Comparison of ENCODE assay signal across 8 cellular contexts in genomic region chr3:50248387-50248786, GRCh38. TPM values are rescaled to one million over a fixed set of nuclear protein-coding genes. Genes with fewer than 3 reads are reported as not detected.
A peak's percentile ranks its signal among the peaks of the same experiment; 100 is the strongest.
DNase-seq lines count a peak whose midpoint lies in the region; ATAC-seq and TF ChIP-seq lines count a peak whose summit lies in the region.

No MANE protein-coding gene starts in this region.

- H3K27me3 ChIP-seq in HUES6 (ENCODE audit: control insufficient read depth, insufficient read depth, low read length), result no peaks in the 10 kb centered on the region
- no peaks in the 10 kb centered on the region for H3K27me3 ChIP-seq in right cardiac atrium (ENCODE audit: control insufficient read depth, insufficient read depth)
- no peaks in the 10 kb centered on the region for H3K27me3 ChIP-seq in spleen (replicated peaks in 1 of 7)

- H3K4me1 ChIP-seq in HUES6 (ENCODE audit: control insufficient read depth, insufficient read depth, low read length) (peaks cover 37% of the 10 kb centered on the region), right cardiac atrium (ENCODE audit: control insufficient read depth, insufficient read depth, low read length) (peaks cover 45% of the 10 kb centered on the region), spleen (peaks cover 85 to 100% (median 100%) of the 10 kb centered on the region in 6 donors)

- peaks cover 0 to 10% of the 10 kb centered on the region in 2 donors for H3K36me3 Mint-ChIP-seq in activated naive CD4-positive, alpha-beta T cell treated with anti-CD3 and anti-CD28 coated beads, Interleukin-2, amount 50 U/mL, for 72 hours

- no peak for DNase-seq in activated naive CD4-positive, alpha-beta T cell treated with anti-CD3 and anti-CD28 coated beads, Interleukin-2, amount 50 U/mL, for 72 hours (ENCODE audit: low spot score in 2 of 2)
- DNase-seq in right cardiac atrium (peak; percentile 77 to 88 (median 85)), spleen (peak; percentile 87), middle frontal gyrus (ENCODE audit: extremely low spot score, low spot score) (no peak), NCI-H345 (lab: John Stamatoyannopoulos, UW) (no peak)
- DNase-seq in activated CD4-positive, alpha-beta T cell treated with anti-CD3 and anti-CD28 coated beads for 1 hour, result no peak

- TF ChIP-seq CTCF in spleen (IDR thresholded peaks at IDR 0.05 in 8 of 11, conservative IDR thresholded peaks at IDR 0.05 in 3 of 11), result peak in 1 of 11 experiments; percentile 9

- no peaks in the 10 kb centered on the region for H3K9me3 ChIP-seq in HUES6 (ENCODE audit: control insufficient read depth, insufficient read depth, low read depth, low read length)
- H3K9me3 ChIP-seq in right cardiac atrium (ENCODE audit: control insufficient read depth, low read length), result no peaks in the 10 kb centered on the region
- no peaks in the 10 kb centered on the region for H3K9me3 ChIP-seq in spleen

- intact Hi-C loops in right cardiac atrium (cut with DNase I), result no loop called here
- intact Hi-C loops in spleen (cut with DNase I; ENCODE audit: low total_unique reads), result no loop called here

- H3K4me3 ChIP-seq in HUES6 (ENCODE audit: low read depth, low read length), result no peak overlapping the region
- no peak overlapping the region for H3K4me3 ChIP-seq in right cardiac atrium (ENCODE audit: low read length)
- peak overlapping the region in 1 of 8 donors; percentile 21 for H3K4me3 ChIP-seq in spleen

- H3K27ac Mint-ChIP-seq in activated naive CD4-positive, alpha-beta T cell treated with anti-CD3 and anti-CD28 coated beads, Interleukin-2, amount 50 U/mL, for 72 hours, result peak overlapping the region; percentile 41 to 97

- WGBS in right cardiac atrium, result 5% methylated on average over 3 of the region's 3 CpGs
- 26 to 46% (median 34%) methylated on average over 3 of the region's 3 CpGs for WGBS in spleen, 5 donors

- peak overlapping the region; percentile 0 for H3K9ac ChIP-seq in HUES6 (ENCODE audit: low read length)

- TF ChIP-seq POLR2A in spleen (IDR thresholded peaks at IDR 0.05), result no peak

- ATAC-seq in activated naive CD4-positive, alpha-beta T cell treated with anti-CD3 and anti-CD28 coated beads, Interleukin-2, amount 50 U/mL, for 72 hours, result no peak
- ATAC-seq in right cardiac atrium (peak; percentile 56 to 74), GM19023 (IDR thresholded peaks at IDR 0.05; ENCODE audit: unreplicated experiment) (no peak)

- no peak overlapping the region for H3K27ac ChIP-seq in HUES6 (ENCODE audit: low read depth, low read length)
- peak overlapping the region; percentile 88 for H3K27ac ChIP-seq in right cardiac atrium (ENCODE audit: low read length)
- peak overlapping the region; percentile 70 to 99 (median 96) for H3K27ac ChIP-seq in spleen

- H3K9me3 Mint-ChIP-seq in activated naive CD4-positive, alpha-beta T cell treated with anti-CD3 and anti-CD28 coated beads, Interleukin-2, amount 50 U/mL, for 72 hours, result no peaks in the 10 kb centered on the region

- peaks cover 42% of the 10 kb centered on the region for H3K36me3 ChIP-seq in HUES6 (ENCODE audit: control insufficient read depth, insufficient read depth, low read length)
- H3K36me3 ChIP-seq in spleen, result peaks cover 0 to 91% (median 39%) of the 10 kb centered on the region in 6 donors

RNA-seq across cellular contexts. Expression of gene GNAI2, which starts 12.4 kb away (rescaled TPM):
- 100 to 1,000 TPM; 313 to 349 TPM for total RNA-seq in activated naive CD4-positive, alpha-beta T cell treated with anti-CD3 and anti-CD28 coated beads, Interleukin-2, amount 50 U/mL, for 72 hours
- total RNA-seq in right cardiac atrium, result 100 to 1,000 TPM; 129 to 149 (median 148) TPM
- 122 TPM for polyA plus RNA-seq in right cardiac atrium
- 100 to 1,000 TPM; 276 to 466 (median 385) TPM for total RNA-seq in spleen
- polyA plus RNA-seq in spleen, result 100 to 1,000 TPM; 147 to 232 (median 170) TPM

RNA-seq across cellular contexts. Expression of gene SEMA3B, which starts 20.6 kb away (rescaled TPM):
- total RNA-seq in activated naive CD4-positive, alpha-beta T cell treated with anti-CD3 and anti-CD28 coated beads, Interleukin-2, amount 50 U/mL, for 72 hours, result 1 to 10 TPM in 1 of 2 donors, under 1 TPM in 1; 0.77 to 4.1 TPM
- 10 to 100 TPM; 19.2 to 33.9 (median 29.3) TPM for total RNA-seq in right cardiac atrium
- polyA plus RNA-seq in right cardiac atrium, result 35.7 TPM
- 10 to 100 TPM in 1 of 7 donors, 1 to 10 TPM in 6; 2.2 to 13.9 (median 4.5) TPM for total RNA-seq in spleen
- 10 to 100 TPM in 1 of 3 donors, 1 to 10 TPM in 2; 2.7 to 14.5 (median 3.4) TPM for polyA plus RNA-seq in spleen

RNA-seq across cellular contexts. Expression of gene LSMEM2, which starts 30.5 kb away (rescaled TPM):
- total RNA-seq in activated naive CD4-positive, alpha-beta T cell treated with anti-CD3 and anti-CD28 coated beads, Interleukin-2, amount 50 U/mL, for 72 hours, result not detected
- total RNA-seq in right cardiac atrium (10 to 100 TPM in 2 of 4 donors, 1 to 10 TPM in 2; 1.4 to 15.7 (median 8.0) TPM), spleen (under 1 TPM in 1 of 7 donors, not detected in 6; 0.46 TPM)
- polyA plus RNA-seq in right cardiac atrium (14.6 TPM), spleen (under 1 TPM; 0.06 to 0.29 (median 0.20) TPM)

RNA-seq across cellular contexts. Expression of gene SLC38A3, which starts 43.3 kb away (rescaled TPM):
- not detected for total RNA-seq in activated naive CD4-positive, alpha-beta T cell treated with anti-CD3 and anti-CD28 coated beads, Interleukin-2, amount 50 U/mL, for 72 hours
- 10 to 100 TPM in 1 of 4 donors, 1 to 10 TPM in 3; 5.0 to 10.4 (median 8.9) TPM for total RNA-seq in right cardiac atrium
- 5.4 TPM for polyA plus RNA-seq in right cardiac atrium
- total RNA-seq in spleen, result not detected
- polyA plus RNA-seq in spleen, result under 1 TPM in 2 of 3 donors, not detected in 1; 0.02 to 0.07 TPM

RNA-seq across cellular contexts. Expression of gene IFRD2, which starts 43.8 kb away (rescaled TPM):
- 100 to 1,000 TPM in 1 of 2 donors, 10 to 100 TPM in 1; 63.8 to 100 TPM for total RNA-seq in activated naive CD4-positive, alpha-beta T cell treated with anti-CD3 and anti-CD28 coated beads, Interleukin-2, amount 50 U/mL, for 72 hours
- total RNA-seq in right cardiac atrium, result 10 to 100 TPM; 51.0 to 67.6 (median 56.9) TPM
- 50.9 TPM for polyA plus RNA-seq in right cardiac atrium
- total RNA-seq in spleen, result 10 to 100 TPM; 40.2 to 67.6 (median 48.0) TPM
- 10 to 100 TPM; 58.4 to 76.7 (median 74.8) TPM for polyA plus RNA-seq in spleen

Comparison
In these comparisons a context has a peak if more than half of its experiments do, and no peak if none do; other contexts are left out.
1. ATAC-seq: peak in right cardiac atrium (2 of 2); none in activated naive CD4-positive, alpha-beta T cell treated with anti-CD3 and anti-CD28 coated beads, Interleukin-2, amount 50 U/mL, for 72 hours (0 of 2) and GM19023 (single experiment).
2. DNase-seq: peak in right cardiac atrium (3 of 3) and spleen (single experiment); none in activated naive CD4-positive, alpha-beta T cell treated with anti-CD3 and anti-CD28 coated beads, Interleukin-2, amount 50 U/mL, for 72 hours (0 of 2), middle frontal gyrus (single experiment), activated CD4-positive, alpha-beta T cell treated with anti-CD3 and anti-CD28 coated beads for 1 hour (single experiment) and NCI-H345 (single experiment).